ENCODE assay signal across 30 cellular contexts in genomic region chr2:7849531-7849930, GRCh38.
"Had no signal": no experiment of that assay in that cellular context is flagged by ENCODE, and none has a peak within 500 bp of the region (broad histone marks: within the 10 kb centered on the region; RNA-seq: fewer than 3 reads in every experiment).

No MANE protein-coding gene starts in this region.

- H3K27ac ChIP-seq: breast epithelium, colonic mucosa, foreskin keratinocyte, gastrocnemius medialis, heart left ventricle, WERI-Rb-1 had no signal

- ATAC-seq: activated CD4-positive, CD25-positive, alpha-beta regulatory T cell treated with anti-CD3 and anti-CD28 coated beads, Interleukin-2, amount 50 U/mL, for 24 hours; activated CD8-positive, alpha-beta memory T cell treated with anti-CD3 and anti-CD28 coated beads, Interleukin-2, amount 10 ng/mL, durations not matched to agents 7 days and 5 days; activated CD8-positive, alpha-beta T cell treated with anti-CD3 and anti-CD28 coated beads, Interleukin-2, amount 10 ng/mL, durations not matched to agents 7 days and 5 days; activated naive CD8-positive, alpha-beta T cell treated with anti-CD3 and anti-CD28 coated beads, Interleukin-2, amount 50 U/mL, for 24 hours; esophagus mucosa; foreskin keratinocyte; gastrocnemius medialis; heart left ventricle; T-helper 17 cell had no signal

- H3K36me3 ChIP-seq: adrenal gland, breast epithelium, colonic mucosa, gastrocnemius medialis, heart left ventricle, WERI-Rb-1 had no signal

- DNase-seq: activated B cell treated with CpG ODN at 0.5 μM for 24 hours; activated CD4-positive, alpha-beta memory T cell treated with anti-CD3 and anti-CD28 coated beads for 36 hours; activated CD4-positive, alpha-beta T cell treated with anti-CD3 and anti-CD28 coated beads for 4 hours; activated CD4-positive, alpha-beta T cell treated with anti-CD3 and anti-CD28 coated beads, Interleukin-2, amount 50 U/mL, for 1 hour; activated CD8-positive, alpha-beta memory T cell treated with anti-CD3 and anti-CD28 coated beads, Interleukin-2, amount 10 ng/mL, durations not matched to agents 7 days and 5 days; activated CD8-positive, alpha-beta memory T cell treated with anti-CD3 and anti-CD28 coated beads, Interleukin-2, amount 50 U/mL, for 4 hours; activated CD8-positive, alpha-beta T cell treated with anti-CD3 and anti-CD28 coated beads, Interleukin-2, amount 10 ng/mL, durations not matched to agents 7 days and 5 days; activated effector memory CD4-positive, alpha-beta T cell treated with anti-CD3 and anti-CD28 coated beads, Interleukin-2, amount 50 U/mL, for 16 hours; activated naive CD4-positive, alpha-beta T cell treated with anti-CD3 and anti-CD28 coated beads for 36 hours; activated naive CD8-positive, alpha-beta T cell treated with anti-CD3 and anti-CD28 coated beads for 36 hours; activated naive CD8-positive, alpha-beta T cell treated with anti-CD3 and anti-CD28 coated beads, Interleukin-2, amount 50 U/mL, for 24 hours; activated T-cell treated with anti-CD3 and anti-CD28 coated beads, Interleukin-2, amount 50 U/mL, for 1 hour; activated T-cell treated with anti-CD3 and anti-CD28 coated beads, Interleukin-2, amount 50 U/mL, for 48 hours; adrenal gland; amygdala; aorta; cerebellar nuclear complex; colonic mucosa; effector CD8-positive, alpha-beta T cell; foreskin keratinocyte; gastrocnemius medialis; glutamatergic neuron; heart left ventricle; T-helper 1 cell; T-helper 17 cell; T1000; WERI-Rb-1 had no signal

- H3K27me3 ChIP-seq: adrenal gland, breast epithelium, colonic mucosa, foreskin keratinocyte, gastrocnemius medialis, heart left ventricle had no signal

- H3K9me3 ChIP-seq: adrenal gland, breast epithelium, colonic mucosa, gastrocnemius medialis, heart left ventricle had no signal

- H3K4me1 ChIP-seq: breast epithelium, colonic mucosa, gastrocnemius medialis had no signal

- H3K4me3 ChIP-seq: adrenal gland, breast epithelium, colonic mucosa, gastrocnemius medialis, heart left ventricle had no signal
